In genomic region chr18:62328775-62329525, GRCh38 we compare ENCODE assay signal across 15 cellular contexts. TPM values are rescaled to one million over a fixed set of nuclear protein-coding genes. Genes with fewer than 3 reads are reported as not detected.
A peak's percentile ranks its signal among the peaks of the same experiment; 100 is the strongest.
DNase-seq lines count a peak whose midpoint lies in the region; ATAC-seq, FAIRE-seq and TF ChIP-seq lines count a peak whose summit lies in the region.
"Had no signal": no experiment of that assay in that cellular context is flagged by ENCODE, and none has a peak within 500 bp of the region (broad histone marks: within the 10 kb centered on the region; RNA-seq: fewer than 3 reads in every experiment).

No MANE protein-coding gene starts in this region.

- CTCF ChIA-PET in HEK293 (lab: Yijun Ruan, JAX): interaction anchor here (2.9 kb wide), 1 partner anchor 93 kb away, joined by 9 read pairs; no protein-coding TSS in a partner anchor

- no peak for FAIRE-seq in astrocyte (lab: Jason Lieb, UNC)
- FAIRE-seq: kidney had no signal

- no peaks in the 10 kb centered on the region for H3K36me3 ChIP-seq in HEK293 (ENCODE audit: control insufficient read depth in 2 of 2, insufficient read depth in 1 of 2, low read length in 2 of 2)
- no peaks in the 10 kb centered on the region for H3K36me3 ChIP-seq in astrocyte (ENCODE audit: insufficient read depth, low read length)

- no peaks in the 10 kb centered on the region for H4K20me1 ChIP-seq in astrocyte (ENCODE audit: insufficient read depth, low read length)

- H3K9me3 ChIP-seq in HEK293 (ENCODE audit: control insufficient read depth, insufficient read depth, low read depth, low read length) (no peaks in the 10 kb centered on the region), astrocyte (ENCODE audit: insufficient read depth, low read depth, low read length) (no peaks in the 10 kb centered on the region)

- H3K79me2 ChIP-seq in astrocyte (ENCODE audit: insufficient read depth, low read length): no peaks in the 10 kb centered on the region

- H3K4me1 Mint-ChIP-seq in T-helper 1 cell treated with Interleukin-12 subunit alpha and Interleukin-12 subunit beta and Interleukin-4 antibody, amounts not matched to agents 30 μg/mL and 1 μg/mL, for 36 hours (ENCODE audit: low read depth): peaks cover 59% of the 10 kb centered on the region
- H3K4me1 Mint-ChIP-seq in astrocyte (ENCODE audit: low read depth, unreplicated experiment): peaks cover 16% of the 10 kb centered on the region
- peaks cover 46 to 50% of the 10 kb centered on the region in 2 donors for H3K4me1 Mint-ChIP-seq in natural killer cell treated with Interleukin-12 subunit alpha and Interleukin-12 subunit beta and Interleukin-15 and Interleukin-18, amount 100 ng/mL, for 72 hours (ENCODE audit: low read depth in 2 of 2)
- peaks cover 72% of the 10 kb centered on the region for H3K4me1 Mint-ChIP-seq in CD14-positive monocyte

- DNase-seq in T-helper 1 cell (no peak), astrocyte (ENCODE audit: low read depth) (no peak), T-helper 9 cell (no peak), CD14-positive monocyte (ENCODE audit: low spot score) (no peak)
- no peak for DNase-seq in natural killer cell treated with Interleukin-12 subunit alpha and Interleukin-12 subunit beta and Interleukin-15 and Interleukin-18, amount 100 ng/mL, for 72 hours (ENCODE audit: low spot score)
- DNase-seq: activated gamma-delta T cell treated with Interleukin-2 at 50 U/mL for 16 hours, DND-41, kidney, NCI-H1694, NCI-H526 had no signal

- H3K4me3 Mint-ChIP-seq in T-helper 1 cell treated with Interleukin-12 subunit alpha and Interleukin-12 subunit beta and Interleukin-4 antibody, amounts not matched to agents 30 μg/mL and 1 μg/mL, for 36 hours: peak overlapping the region; percentile 70
- no peak overlapping the region for H3K4me3 Mint-ChIP-seq in astrocyte (ENCODE audit: unreplicated experiment)
- H3K4me3 Mint-ChIP-seq in natural killer cell treated with Interleukin-12 subunit alpha and Interleukin-12 subunit beta and Interleukin-15 and Interleukin-18, amount 100 ng/mL, for 72 hours: peak overlapping the region; percentile 75
- peak overlapping the region in 1 of 2 donors; percentile 79 for H3K4me3 Mint-ChIP-seq in CD14-positive monocyte

- TF ChIP-seq CTCF in HEK293 (tag by site-specific recombination; IDR thresholded peaks at IDR 0.05) (no peak), astrocyte (IDR thresholded peaks at IDR 0.05; ENCODE audit: insufficient read depth, low read depth, low read length) (no peak), CD14-positive monocyte (IDR thresholded peaks at IDR 0.05) (no peak)

- H3K4me2 ChIP-seq in astrocyte (ENCODE audit: low read length): peak overlapping the region; percentile 70

- no peak for ATAC-seq in natural killer cell treated with Interleukin-12 subunit alpha and Interleukin-12 subunit beta and Interleukin-15 and Interleukin-18, amount 100 ng/mL, for 72 hours
- no peak for ATAC-seq in GM21737 (IDR thresholded peaks at IDR 0.05; ENCODE audit: unreplicated experiment)

- POLR2A ChIA-PET in HEK293 (lab: Yijun Ruan, JAX): interaction anchor here (1.0 kb wide), 1 partner anchor 12 kb away, joined by 4 read pairs; no protein-coding TSS in a partner anchor

- H3K27ac Mint-ChIP-seq in T-helper 1 cell treated with Interleukin-12 subunit alpha and Interleukin-12 subunit beta and Interleukin-4 antibody, amounts not matched to agents 30 μg/mL and 1 μg/mL, for 36 hours: peak overlapping the region; percentile 49
- H3K27ac Mint-ChIP-seq in astrocyte (ENCODE audit: unreplicated experiment) (peak overlapping the region; percentile 76), CD14-positive monocyte (no peak overlapping the region)
- H3K27ac Mint-ChIP-seq in natural killer cell treated with Interleukin-12 subunit alpha and Interleukin-12 subunit beta and Interleukin-15 and Interleukin-18, amount 100 ng/mL, for 72 hours: peak overlapping the region in 1 of 2 donors; percentile 26

- no peak overlapping the region for H3K4me3 ChIP-seq in HEK293 (ENCODE audit: low read depth, low read length)
- no peak overlapping the region for H3K4me3 ChIP-seq in astrocyte (ENCODE audit: insufficient read depth, low read depth, low read length)

- peaks cover 45% of the 10 kb centered on the region for H3K27me3 ChIP-seq in astrocyte (ENCODE audit: insufficient read depth, low read length)

- H3K9me3 Mint-ChIP-seq in T-helper 1 cell treated with Interleukin-12 subunit alpha and Interleukin-12 subunit beta and Interleukin-4 antibody, amounts not matched to agents 30 μg/mL and 1 μg/mL, for 36 hours: no peaks in the 10 kb centered on the region
- H3K9me3 Mint-ChIP-seq in astrocyte (ENCODE audit: unreplicated experiment) (peaks cover 4% of the 10 kb centered on the region), CD14-positive monocyte (peaks cover 0 to 7% (median 6%) of the 10 kb centered on the region in 7 donors)
- H3K9me3 Mint-ChIP-seq in natural killer cell treated with Interleukin-12 subunit alpha and Interleukin-12 subunit beta and Interleukin-15 and Interleukin-18, amount 100 ng/mL, for 72 hours: no peaks in the 10 kb centered on the region
- H3K9me3 Mint-ChIP-seq: T-cell had no signal

- H3K9ac ChIP-seq in astrocyte (ENCODE audit: low read length): peak overlapping the region; percentile 14

- peaks cover 19% of the 10 kb centered on the region for H3K36me3 Mint-ChIP-seq in T-helper 1 cell treated with Interleukin-12 subunit alpha and Interleukin-12 subunit beta and Interleukin-4 antibody, amounts not matched to agents 30 μg/mL and 1 μg/mL, for 36 hours (ENCODE audit: low read depth)
- H3K36me3 Mint-ChIP-seq in astrocyte (ENCODE audit: low read depth, unreplicated experiment): peaks cover 1% of the 10 kb centered on the region
- H3K36me3 Mint-ChIP-seq in natural killer cell treated with Interleukin-12 subunit alpha and Interleukin-12 subunit beta and Interleukin-15 and Interleukin-18, amount 100 ng/mL, for 72 hours: no peaks in the 10 kb centered on the region
- peaks cover 13 to 22% of the 10 kb centered on the region in 2 donors for H3K36me3 Mint-ChIP-seq in CD14-positive monocyte

- intact Hi-C loops in CD14-positive monocyte (cut with micrococcal nuclease): no loop called here

- no peak overlapping the region for H2AFZ ChIP-seq in astrocyte (ENCODE audit: low read depth, low read length)

- H3K27me3 Mint-ChIP-seq in T-helper 1 cell treated with Interleukin-12 subunit alpha and Interleukin-12 subunit beta and Interleukin-4 antibody, amounts not matched to agents 30 μg/mL and 1 μg/mL, for 36 hours (ENCODE audit: low read depth): peaks cover 8% of the 10 kb centered on the region
- peaks cover 27% of the 10 kb centered on the region for H3K27me3 Mint-ChIP-seq in astrocyte (ENCODE audit: low read depth, unreplicated experiment)
- H3K27me3 Mint-ChIP-seq in natural killer cell treated with Interleukin-12 subunit alpha and Interleukin-12 subunit beta and Interleukin-15 and Interleukin-18, amount 100 ng/mL, for 72 hours: peaks cover 48 to 63% of the 10 kb centered on the region in 2 donors
- peaks cover 57 to 72% (median 59%) of the 10 kb centered on the region in 3 donors for H3K27me3 Mint-ChIP-seq in CD14-positive monocyte (ENCODE audit: low read depth in 3 of 3)

- peaks cover 40% of the 10 kb centered on the region for H3K4me1 ChIP-seq in HEK293 (ENCODE audit: control insufficient read depth, insufficient read depth, low read length)
- H3K4me1 ChIP-seq in astrocyte (ENCODE audit: insufficient read depth, low read length): peaks cover 31% of the 10 kb centered on the region

- peak overlapping the region; percentile 60; the same call in 1 of the 2 replicates for H3K27ac ChIP-seq in HEK293 (ENCODE audit: extremely low read depth, low read depth, low read length)
- H3K27ac ChIP-seq in astrocyte (ENCODE audit: low read depth, low read length): no peak overlapping the region

TF ChIP-seq in HEK293, 187 proteins besides CTCF, POLR2A, EP300 and RAD21 (continues in another document):
- TF ChIP-seq, protein P1, sequence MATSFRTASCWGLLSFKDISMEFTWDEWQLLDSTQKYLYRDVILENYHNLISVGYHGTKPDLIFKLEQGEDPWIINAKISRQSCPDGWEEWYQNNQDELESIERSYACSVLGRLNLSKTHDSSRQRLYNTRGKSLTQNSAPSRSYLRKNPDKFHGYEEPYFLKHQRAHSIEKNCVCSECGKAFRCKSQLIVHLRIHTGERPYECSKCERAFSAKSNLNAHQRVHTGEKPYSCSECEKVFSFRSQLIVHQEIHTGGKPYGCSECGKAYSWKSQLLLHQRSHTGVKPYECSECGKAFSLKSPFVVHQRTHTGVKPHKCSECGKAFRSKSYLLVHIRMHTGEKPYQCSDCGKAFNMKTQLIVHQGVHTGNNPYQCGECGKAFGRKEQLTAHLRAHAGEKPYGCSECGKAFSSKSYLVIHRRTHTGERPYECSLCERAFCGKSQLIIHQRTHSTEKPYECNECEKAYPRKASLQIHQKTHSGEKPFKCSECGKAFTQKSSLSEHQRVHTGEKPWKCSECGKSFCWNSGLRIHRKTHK (tag by site-specific recombination; IDR thresholded peaks at IDR 0.05): no peak
- TF ChIP-seq ZNF416 (tag by site-specific recombination; IDR thresholded peaks at IDR 0.05) (no peak), ZNF169 (tag by site-specific recombination; IDR thresholded peaks at IDR 0.05) (no peak), SP7 (tag by site-specific recombination; IDR thresholded peaks at IDR 0.05) (peak; percentile 65), GLIS2 (tag by site-specific recombination; IDR thresholded peaks at IDR 0.05) (no peak), KLF7 (tag by site-specific recombination; IDR thresholded peaks at IDR 0.05; ENCODE audit: borderline replicate concordance) (peak; percentile 29; the same call in 1 of the 2 replicates), ZNF624 (tag by site-specific recombination; IDR thresholded peaks at IDR 0.05) (no peak), ZNF341 (tag by site-specific recombination; IDR thresholded peaks at IDR 0.05; ENCODE audit: low read depth) (no peak), IKZF3 (tag by site-specific recombination; IDR thresholded peaks at IDR 0.05) (peak; percentile 81), MZF1 (tag by site-specific recombination; IDR thresholded peaks at IDR 0.05; ENCODE audit: borderline replicate concordance) (peak; percentile 69; the same call in 1 of the 2 replicates), ZIC2 (tag by site-specific recombination; IDR thresholded peaks at IDR 0.05) (peak; percentile 82), ZNF843 (tag by site-specific recombination; IDR thresholded peaks at IDR 0.05) (peak; percentile 76), FEZF1 (tag by site-specific recombination; IDR thresholded peaks at IDR 0.05) (peak; percentile 94), ZXDB (tag by site-specific recombination; IDR thresholded peaks at IDR 0.05) (peak; percentile 9; the same call in 1 of the 2 replicates)
- TF ChIP-seq, protein P2, sequence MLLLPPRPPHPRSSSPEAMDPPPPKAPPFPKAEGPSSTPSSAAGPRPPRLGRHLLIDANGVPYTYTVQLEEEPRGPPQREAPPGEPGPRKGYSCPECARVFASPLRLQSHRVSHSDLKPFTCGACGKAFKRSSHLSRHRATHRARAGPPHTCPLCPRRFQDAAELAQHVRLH (tag by site-specific recombination; IDR thresholded peaks at IDR 0.05): peak; percentile 67; the same call in 1 of the 2 replicates

RNA-seq across cellular contexts. Expression of gene TNFRSF11A, which starts 3.8 kb away (rescaled TPM):
- 0.75 and 1.5 TPM in 2 replicates for total RNA-seq in astrocyte
- total RNA-seq in natural killer cell treated with Interleukin-12 subunit alpha and Interleukin-12 subunit beta and Interleukin-15 and Interleukin-18, amount 100 ng/mL, for 72 hours: 10 to 100 TPM in 1 of 2 donors, 1 to 10 TPM in 1; 5.9 to 15.0 TPM
- under 1 TPM; 0.05 to 0.67 TPM for polyA plus RNA-seq in CD14-positive monocyte
- polyA plus RNA-seq: AG04450 had no signal

Comparison
In these comparisons a context has a peak if more than half of its experiments do, and no peak if none do; other contexts are left out.
1. H3K27ac Mint-ChIP-seq: peak in T-helper 1 cell treated with Interleukin-12 subunit alpha and Interleukin-12 subunit beta and Interleukin-4 antibody, amounts not matched to agents 30 μg/mL and 1 μg/mL, for 36 hours (single experiment) and astrocyte (single experiment); none in CD14-positive monocyte (0 of 7).